ENCODE assay signal across 17 cellular contexts in the genomic region with DNA sequence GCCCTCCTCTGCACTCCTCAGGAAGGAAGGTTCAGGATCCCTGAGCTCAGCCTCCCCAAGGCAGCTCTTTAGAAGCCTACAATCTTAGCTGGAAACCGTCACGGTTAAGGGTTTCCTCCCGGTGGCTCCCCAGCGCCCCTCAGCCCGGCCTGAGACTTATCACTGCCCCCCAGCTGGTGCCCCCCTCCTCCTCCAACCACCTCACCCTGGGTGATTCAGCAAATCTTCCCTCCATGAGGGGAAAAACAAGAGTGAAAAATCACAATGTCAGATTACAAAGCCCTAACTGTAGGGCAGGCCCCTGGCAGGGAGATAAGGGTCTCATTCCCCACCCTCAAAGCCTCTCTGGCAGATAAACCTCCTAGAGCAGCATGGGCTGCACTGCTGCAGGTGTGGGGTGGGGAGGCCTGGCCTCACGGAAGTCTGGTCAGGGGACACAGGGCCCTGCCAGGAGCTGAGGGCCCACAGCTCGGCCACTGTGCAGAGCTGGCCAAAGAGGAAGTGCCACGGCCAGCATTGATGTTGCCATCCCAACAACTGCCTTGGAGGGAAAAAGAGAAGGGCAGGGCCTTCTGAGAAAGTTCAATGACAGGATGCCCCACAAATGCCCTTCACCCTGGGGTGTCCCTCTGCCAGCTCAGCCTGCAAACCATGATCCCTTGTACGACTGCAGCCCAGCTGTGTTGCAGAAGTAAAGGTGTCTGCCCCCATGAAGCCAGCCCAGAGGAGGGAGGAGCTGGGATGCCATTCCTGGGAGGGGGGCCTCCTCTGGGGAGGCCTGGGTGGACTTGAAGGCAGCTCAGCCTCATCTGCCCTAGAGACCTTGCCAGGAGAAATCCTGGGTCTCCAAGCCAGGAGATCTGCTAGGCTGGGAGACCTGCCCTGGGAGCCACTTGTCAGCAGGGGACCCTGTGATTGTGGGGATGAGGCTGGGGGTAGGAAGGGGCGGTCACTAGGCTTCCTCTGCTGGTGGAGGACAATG. TPM values are rescaled to one million over a fixed set of nuclear protein-coding genes. Genes with fewer than 3 reads are reported as not detected.
A peak's percentile ranks its signal among the peaks of the same experiment; 100 is the strongest.
DNase-seq lines count a peak whose midpoint lies in the region; TF ChIP-seq lines count a peak whose summit lies in the region.
"Had no signal": no experiment of that assay in that cellular context is flagged by ENCODE, and none has a peak within 500 bp of the region (broad histone marks: within the 10 kb centered on the region; RNA-seq: fewer than 3 reads in every experiment).

No MANE protein-coding gene starts in this region.

- peaks cover 6% of the 10 kb centered on the region; the same call in 1 of the 2 replicates for H3K27me3 ChIP-seq in SJCRH30
- H3K27me3 ChIP-seq in spleen (replicated peaks in 1 of 7) = peaks cover 0 to 78% (median 0%) of the 10 kb centered on the region in 7 donors
- H3K27me3 ChIP-seq: ovary, uterus had no signal

- no peak overlapping the region for H2AFZ ChIP-seq in OCI-LY7 (ENCODE audit: low read length)

- H3K9me2 ChIP-seq in OCI-LY7 (ENCODE audit: insufficient read depth, low read length) = no peaks in the 10 kb centered on the region

- H3K4me2 ChIP-seq in OCI-LY7 (ENCODE audit: low read length) = no peak overlapping the region
- H3K4me2 ChIP-seq: smooth muscle cell had no signal

- H3K27ac ChIP-seq in SJCRH30 (peak overlapping the region; percentile 81), spleen (peak overlapping the region in 5 of 8 donors; percentile 47 to 71 (median 66)), OCI-LY7 (ENCODE audit: low read depth, low read length, poor library complexity, severe bottlenecking) (no peak overlapping the region)
- H3K27ac ChIP-seq: C4-2B, ovary, uterus had no signal

- DNase-seq in HUDEP-2 (lab: John Stamatoyannopoulos, UW; ENCODE audit: unreplicated experiment in 76 of 76) (peak in 75 of 76 experiments; percentile 58 to 98 (median 90)), SJCRH30 (no peak), spleen (peak; percentile 81), OCI-LY7 (ENCODE audit: low spot score) (no peak), hepatic stellate cell (ENCODE audit: low spot score) (no peak)
- no peak for DNase-seq in activated naive CD4-positive, alpha-beta T cell treated with anti-CD3 and anti-CD28 coated beads, Interleukin-2, amount 50 U/mL, for 16 hours
- DNase-seq: activated CD4-positive, alpha-beta memory T cell treated with anti-CD3 and anti-CD28 coated beads, Interleukin-2, amount 10 ng/mL, durations not matched to agents 7 days and 5 days; NCI-H1048; NCI-H748 treated with DMSO at 0.1 percent for 48 hours; ovary; stimulated activated naive CD8-positive, alpha-beta T cell treated with anti-CD3 and anti-CD28 coated beads, Interleukin-15, amount 100 ng/mL, for 72 hours; uterus had no signal

- intact Hi-C loops in spleen (cut with DNase I; ENCODE audit: low total_unique reads) (no loop called here), OCI-LY7 (cut with micrococcal nuclease; ENCODE audit: unreplicated experiment) (no loop called here)

- WGBS in spleen, 5 donors = 18 to 30% (median 22%) methylated on average over 8 to 10 of the region's 10 CpGs

- H3K9me3 ChIP-seq in SJCRH30 (replicated peaks) (peaks cover 3% of the 10 kb centered on the region; the same call in 1 of the 2 replicates), iPS-18c (ENCODE audit: control insufficient read depth, insufficient read depth, low read length) (no peaks in the 10 kb centered on the region), spleen (no peaks in the 10 kb centered on the region), OCI-LY7 (ENCODE audit: low read length) (no peaks in the 10 kb centered on the region)
- H3K9me3 ChIP-seq: ovary, uterus had no signal

- no peak for TF ChIP-seq POLR2A in spleen (IDR thresholded peaks at IDR 0.05)

- CTCF ChIA-PET in OCI-LY7 (lab: Charles Lee; ENCODE audit: unreplicated experiment) = no interaction called here

- TF ChIP-seq CTCF in spleen (IDR thresholded peaks at IDR 0.05 in 8 of 11, conservative IDR thresholded peaks at IDR 0.05 in 3 of 11) (no peak), OCI-LY7 (conservative IDR thresholded peaks at IDR 0.05; ENCODE audit: low read length) (no peak)

- POLR2A ChIA-PET in OCI-LY7 (lab: Charles Lee) = interaction anchor here (0.9 kb wide), 1 partner anchor 8 kb away, joined by 3 read pairs; no protein-coding TSS in a partner anchor

- H4K20me1 ChIP-seq in OCI-LY7 (ENCODE audit: insufficient read depth, low read length) = no peaks in the 10 kb centered on the region

- H3K4me1 ChIP-seq in SJCRH30 (peaks cover 35% of the 10 kb centered on the region), spleen (peaks cover 0 to 39% (median 28%) of the 10 kb centered on the region in 6 donors), OCI-LY7 (ENCODE audit: insufficient read depth, low read length, poor library complexity, severe bottlenecking) (no peaks in the 10 kb centered on the region)
- H3K4me1 ChIP-seq: uterus had no signal

- no TSS peak for BruUV-seq in OCI-LY7 (replicated peaks; lab: Mats Ljungman, UMichigan)

- no peaks in the 10 kb centered on the region for H3K79me2 ChIP-seq in OCI-LY7 (ENCODE audit: insufficient read depth, low read depth, low read length)

- no peak overlapping the region for H3K4me3 ChIP-seq in SJCRH30
- peak overlapping the region; percentile 25; the same call in 1 of the 2 replicates for H3K4me3 ChIP-seq in iPS-18c (ENCODE audit: insufficient read depth, low read depth, low read length)
- H3K4me3 ChIP-seq in spleen = no peak overlapping the region
- H3K4me3 ChIP-seq in OCI-LY7 (ENCODE audit: low read depth, low read length, poor library complexity, severe bottlenecking) = no peak overlapping the region
- H3K4me3 ChIP-seq: ovary, smooth muscle cell, uterus had no signal

- H3K36me3 ChIP-seq in SJCRH30 (no peaks in the 10 kb centered on the region), spleen (no peaks in the 10 kb centered on the region), OCI-LY7 (ENCODE audit: insufficient read depth, low read length) (no peaks in the 10 kb centered on the region)
- H3K36me3 ChIP-seq: ovary, uterus had no signal

RNA-seq across cellular contexts. Expression of gene GFI1B, which starts 25.9 kb away (rescaled TPM):
- 0.13 and 0.53 TPM in 2 replicates for total RNA-seq in SJCRH30 (2014; rRNA removed; shearing (Covaris generic))
- total RNA-seq in spleen (1 to 10 TPM; 1.5 to 4.0 (median 3.0) TPM), OCI-LY7 (2022) (3.3 and 4.9 TPM in 2 replicates)
- polyA plus RNA-seq in spleen = under 1 TPM; 0.14 to 0.20 (median 0.19) TPM
- total RNA-seq in OCI-LY7 (2014; rRNA removed; shearing (Covaris generic)) = 0.50 TPM in 1 of 2 replicates, not detected in the other
- total RNA-seq: activated CD4-positive, alpha-beta memory T cell treated with anti-CD3 and anti-CD28 coated beads, Interleukin-2, amount 10 ng/mL, durations not matched to agents 7 days and 5 days; activated T-helper 2 cell treated with anti-CD3 and anti-CD28 coated beads, Interferon-gamma antibody, Interleukin-2, Interleukin-4, amounts not matched to agents 10 μg/mL and 5 μg/mL and 100 μg/mL, durations not matched to agents 14 hours and 24 hours and 36 hours; ovary; smooth muscle cell had no signal
- polyA plus RNA-seq: keratinocyte, smooth muscle cell had no signal

RNA-seq across cellular contexts. Expression of gene GTF3C5, which starts 26.4 kb away (rescaled TPM):
- 87.6 and 89.5 TPM in 2 replicates for total RNA-seq in SJCRH30 (2014; rRNA removed; shearing (Covaris generic))
- total RNA-seq in spleen (10 to 100 TPM; 40.5 to 64.4 (median 47.6) TPM), OCI-LY7 (2022) (90.3 and 91.6 TPM in 2 replicates)
- 10 to 100 TPM; 34.9 to 52.5 (median 44.4) TPM for polyA plus RNA-seq in spleen
- 91.9 and 97.0 TPM in 2 replicates for total RNA-seq in OCI-LY7 (2014; rRNA removed; shearing (Covaris generic))

RNA-seq across cellular contexts. Expression of gene CEL, which starts 57.4 kb away (rescaled TPM):
- total RNA-seq in SJCRH30 (2014; rRNA removed; shearing (Covaris generic)) = 0.53 and 0.71 TPM in 2 replicates
- 1 to 10 TPM in 3 of 7 donors, under 1 TPM in 2, not detected in 2; 0.58 to 5.3 (median 1.9) TPM for total RNA-seq in spleen
- polyA plus RNA-seq in spleen = under 1 TPM; 0.46 to 0.67 (median 0.55) TPM
- 0.39 and 1.2 TPM in 2 replicates for total RNA-seq in OCI-LY7 (2014; rRNA removed; shearing (Covaris generic))
- total RNA-seq in OCI-LY7 (2022) = 1.4 and 1.8 TPM in 2 replicates

RNA-seq across cellular contexts. Expression of gene TSC1, which starts 60.0 kb away (rescaled TPM):
- 40.5 and 44.5 TPM in 2 replicates for total RNA-seq in SJCRH30 (2014; rRNA removed; shearing (Covaris generic))
- total RNA-seq in spleen = 10 to 100 TPM; 46.9 to 80.6 (median 56.9) TPM
- polyA plus RNA-seq in spleen = 10 to 100 TPM in 2 of 3 donors, 1 to 10 TPM in 1; 6.9 to 12.7 (median 12.1) TPM
- 17.9 and 28.7 TPM in 2 replicates for total RNA-seq in OCI-LY7 (2014; rRNA removed; shearing (Covaris generic))
- total RNA-seq in OCI-LY7 (2022) = 66.2 and 78.7 TPM in 2 replicates

Comparison
In these comparisons a context has a peak if more than half of its experiments do, and no peak if none do; other contexts are left out.
1. DNase-seq: peak in HUDEP-2 (75 of 76) and spleen (single experiment); none in SJCRH30 (0 of 2), OCI-LY7 (single experiment), hepatic stellate cell (single experiment) and activated naive CD4-positive, alpha-beta T cell treated with anti-CD3 and anti-CD28 coated beads, Interleukin-2, amount 50 U/mL, for 16 hours (single experiment).